ENCODE assay signal across 18 cellular contexts in genomic region chr7:146698995-146699610, GRCh38.
DNase-seq lines count a peak whose midpoint lies in the region; ATAC-seq and TF ChIP-seq lines count a peak whose summit lies in the region.
"Had no signal": no experiment of that assay in that cellular context is flagged by ENCODE, and none has a peak within 500 bp of the region (broad histone marks: within the 10 kb centered on the region; RNA-seq: fewer than 3 reads in every experiment).

No MANE protein-coding gene starts in this region.

- no peak overlapping the region for H3K27ac Mint-ChIP-seq in stimulated activated naive B cell treated with anti-CD40 and anti-IgM and Interleukin-4, amounts not matched to agents 10 μg/mL and 1 μg/mL and 100 μg/mL, for 72 hours
- H3K27ac Mint-ChIP-seq: B cell; CD4-positive, alpha-beta T cell; GM23338; HFFc6 had no signal

- CTCF ChIA-PET in HEK293 (lab: Yijun Ruan, JAX), result interaction anchor here (0.9 kb wide), 1 partner anchor 38 kb away, joined by 3 read pairs; no protein-coding TSS in a partner anchor

- H3K9me3 ChIP-seq in HEK293 (ENCODE audit: control insufficient read depth, insufficient read depth, low read depth, low read length) (no peaks in the 10 kb centered on the region), SK-N-MC (ENCODE audit: low read depth, low read length) (no peaks in the 10 kb centered on the region), prostate gland (no peaks in the 10 kb centered on the region)

- no peak overlapping the region for H3K9ac ChIP-seq in SK-N-MC (ENCODE audit: insufficient read length)

- TF ChIP-seq POLR2A in prostate gland (IDR thresholded peaks at IDR 0.05), result no peak

- 63% methylated on average over 1 of the region's 1 CpG for WGBS in prostate gland

- peaks cover 0 to 4% of the 10 kb centered on the region in 2 donors for H3K9me3 Mint-ChIP-seq in stimulated activated naive B cell treated with anti-CD40 and anti-IgM and Interleukin-4, amounts not matched to agents 10 μg/mL and 1 μg/mL and 100 μg/mL, for 72 hours
- H3K9me3 Mint-ChIP-seq: GM23338 had no signal

- POLR2A ChIA-PET in HEK293 (lab: Yijun Ruan, JAX), result no interaction called here

- no peaks in the 10 kb centered on the region for H3K27me3 ChIP-seq in prostate gland (replicated peaks; ENCODE audit: insufficient read depth)

- H3K36me3 ChIP-seq in HEK293 (ENCODE audit: control insufficient read depth in 2 of 2, insufficient read depth in 1 of 2, low read length in 2 of 2) (no peaks in the 10 kb centered on the region), SK-N-MC (ENCODE audit: insufficient read depth, low read length) (no peaks in the 10 kb centered on the region), prostate gland (no peaks in the 10 kb centered on the region)

- no peak overlapping the region for H3K4me3 Mint-ChIP-seq in stimulated activated naive B cell treated with anti-CD40 and anti-IgM and Interleukin-4, amounts not matched to agents 10 μg/mL and 1 μg/mL and 100 μg/mL, for 72 hours
- H3K4me3 Mint-ChIP-seq: B cell; CD4-positive, alpha-beta T cell; GM23338; HFFc6 had no signal

- H3K27ac ChIP-seq in HEK293 (ENCODE audit: extremely low read depth, low read depth, low read length) (peak overlapping the region; percentile 37; the same call in 1 of the 2 replicates), SK-N-MC (no peak overlapping the region), prostate gland (peak overlapping the region; percentile 40 to 49)
- H3K27ac ChIP-seq: HL-60 had no signal

- DNase-seq in DMS53 (lab: John Stamatoyannopoulos, UW) (peak; percentile 38), DMS53 treated with DMSO at 0.1 percent for 48 hours (lab: John Stamatoyannopoulos, UW; ENCODE audit: unreplicated experiment) (no peak), SK-N-MC (ENCODE audit: low read depth, low spot score) (peak; percentile 44), prostate gland (ENCODE audit: low spot score) (no peak), SKM-1 (lab: John Stamatoyannopoulos, UW; ENCODE audit: unreplicated experiment) (no peak)
- DNase-seq in stimulated activated naive B cell treated with anti-CD40 and anti-IgM and Interleukin-4, amounts not matched to agents 10 μg/mL and 1 μg/mL and 100 μg/mL, for 72 hours, result no peak
- DNase-seq: C1 segment of cervical spinal cord; Calu3; CD4-positive, alpha-beta T cell; DMS 273 treated with DMSO at 0.1 percent for 48 hours; GF-D8; H7; HFFc6 had no signal

- ATAC-seq in stimulated activated naive B cell treated with anti-CD40 and anti-IgM and Interleukin-4, amounts not matched to agents 10 μg/mL and 1 μg/mL and 100 μg/mL, for 72 hours (replicated peaks), result no peak
- ATAC-seq: GM23338, K562 had no signal

- H3K36me3 Mint-ChIP-seq in stimulated activated naive B cell treated with anti-CD40 and anti-IgM and Interleukin-4, amounts not matched to agents 10 μg/mL and 1 μg/mL and 100 μg/mL, for 72 hours, result no peaks in the 10 kb centered on the region

- H3K27me3 Mint-ChIP-seq in stimulated activated naive B cell treated with anti-CD40 and anti-IgM and Interleukin-4, amounts not matched to agents 10 μg/mL and 1 μg/mL and 100 μg/mL, for 72 hours, result no peaks in the 10 kb centered on the region
- H3K27me3 Mint-ChIP-seq: B cell; CD4-positive, alpha-beta T cell had no signal

- no peak for TF ChIP-seq CTCF in HEK293 (tag by site-specific recombination; IDR thresholded peaks at IDR 0.05)
- TF ChIP-seq CTCF in prostate gland (IDR thresholded peaks at IDR 0.05), result no peak

- no peaks in the 10 kb centered on the region for H3K4me1 ChIP-seq in HEK293 (ENCODE audit: control insufficient read depth, insufficient read depth, low read length)
- no peaks in the 10 kb centered on the region for H3K4me1 ChIP-seq in prostate gland (replicated peaks)

- H3K4me1 Mint-ChIP-seq in stimulated activated naive B cell treated with anti-CD40 and anti-IgM and Interleukin-4, amounts not matched to agents 10 μg/mL and 1 μg/mL and 100 μg/mL, for 72 hours, result no peaks in the 10 kb centered on the region
- H3K4me1 Mint-ChIP-seq: B cell, GM23338 had no signal

- intact Hi-C loops in prostate gland (cut with DNase I), result no loop called here

- H3K4me3 ChIP-seq in HEK293 (ENCODE audit: low read depth, low read length), result no peak overlapping the region
- H3K4me3 ChIP-seq in SK-N-MC, result no peak overlapping the region
- no peak overlapping the region for H3K4me3 ChIP-seq in prostate gland
- H3K4me3 ChIP-seq: GM23338, K562 had no signal

TF ChIP-seq in HEK293, 187 proteins besides CTCF, POLR2A, EP300 and RAD21:
- no peak for TF ChIP-seq ZNF394 (tag by site-specific recombination; IDR thresholded peaks at IDR 0.05; ENCODE audit: borderline replicate concordance)
- peak; percentile 21 for TF ChIP-seq SETDB1 (IDR thresholded peaks at IDR 0.05; ENCODE audit: insufficient read length, low read length)
- TF ChIP-seq REPIN1 (tag by site-specific recombination; IDR thresholded peaks at IDR 0.05; ENCODE audit: low read depth), result no peak
- no peak for TF ChIP-seq ZNF157 (tag by site-specific recombination; IDR thresholded peaks at IDR 0.05)
- TF ChIP-seq ZNF610 (tag by site-specific recombination; IDR thresholded peaks at IDR 0.05; ENCODE audit: borderline replicate concordance), result no peak
- TF ChIP-seq MEIS1 (CRISPR knock-in tag; IDR thresholded peaks at IDR 0.05; ENCODE audit: borderline replicate concordance), result no peak
- TF ChIP-seq ZSCAN16 (tag by site-specific recombination; IDR thresholded peaks at IDR 0.05), result no peak
- TF ChIP-seq TCF7L2 (IDR thresholded peaks at IDR 0.05; ENCODE audit: borderline replicate concordance, low read depth, low read length), result 0 out of 2 replicates have a peak, but pooled peaks have one; percentile 29
- no peak for TF ChIP-seq KLF16 (tag by site-specific recombination; IDR thresholded peaks at IDR 0.05)
- no peak for TF ChIP-seq ZNF747 (tag by site-specific recombination; IDR thresholded peaks at IDR 0.05)
- peak; percentile 82 for TF ChIP-seq TRIM28 (IDR thresholded peaks at IDR 0.05; ENCODE audit: borderline replicate concordance, low read length)
- no peak for TF ChIP-seq ZFP41 (tag by site-specific recombination; IDR thresholded peaks at IDR 0.05; ENCODE audit: borderline replicate concordance)
- TF ChIP-seq YY1 (tag by site-specific recombination; IDR thresholded peaks at IDR 0.05), result no peak
- no peak for TF ChIP-seq ZNF280C (tag by site-specific recombination; IDR thresholded peaks at IDR 0.05)

Comparison
In these comparisons a context has a peak if more than half of its experiments do, and no peak if none do; other contexts are left out.
1. DNase-seq: peak in DMS53 (single experiment) and SK-N-MC (single experiment); none in DMS53 treated with DMSO at 0.1 percent for 48 hours (single experiment), prostate gland (single experiment), stimulated activated naive B cell treated with anti-CD40 and anti-IgM and Interleukin-4, amounts not matched to agents 10 μg/mL and 1 μg/mL and 100 μg/mL, for 72 hours (single experiment) and SKM-1 (single experiment).